8 cellular contexts compared by ENCODE assay signal in the genomic region with DNA sequence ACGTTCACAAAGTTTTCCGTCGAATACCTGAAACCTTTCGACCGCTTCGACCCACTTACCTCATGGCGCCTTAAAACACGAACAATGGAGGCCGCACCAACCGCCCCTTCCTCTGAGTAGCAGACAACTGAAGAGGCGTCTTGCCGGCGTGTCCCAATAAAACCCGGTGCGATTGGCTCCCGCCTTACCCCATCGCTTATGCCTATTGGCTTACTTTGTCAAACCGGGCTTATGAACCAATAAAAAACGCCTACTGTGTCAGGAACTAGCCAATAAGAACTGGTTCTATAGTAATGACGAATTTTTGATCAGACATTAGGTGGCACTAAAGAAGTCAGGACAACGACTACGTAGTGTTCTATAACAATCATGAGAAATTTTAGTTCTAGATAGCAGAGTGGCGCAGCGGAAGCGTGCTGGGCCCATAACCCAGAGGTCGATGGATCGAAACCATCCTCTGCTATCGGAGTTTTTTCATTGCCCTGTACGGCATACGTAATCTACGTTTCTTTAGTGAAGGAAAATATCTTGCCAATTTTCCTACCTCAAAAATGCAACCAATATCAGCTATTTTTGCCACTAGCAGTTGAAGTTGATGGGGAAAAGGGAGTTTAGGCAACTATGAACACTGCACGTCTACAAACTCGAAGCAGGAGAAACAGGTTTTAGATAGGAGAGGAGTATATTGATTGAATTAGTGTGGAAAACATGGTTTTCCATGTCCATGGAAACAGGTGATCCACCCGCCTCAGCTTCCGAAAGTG. TPM values are rescaled to one million over a fixed set of nuclear protein-coding genes. Genes with fewer than 3 reads are reported as not detected.
DNase-seq lines count a peak whose midpoint lies in the region; ATAC-seq and TF ChIP-seq lines count a peak whose summit lies in the region.

Gene ILF2 (minus strand): TSS at position 135 of the 764 bp plus-strand sequence. CDS start 71 bp downstream, at position 64.

- H3K4me1 Mint-ChIP-seq in activated naive CD8-positive, alpha-beta T cell treated with anti-CD3 and anti-CD28 coated beads for 36 hours, result peaks cover 29% of the 10 kb centered on the region
- H3K4me1 Mint-ChIP-seq in osteocyte (ENCODE audit: unreplicated experiment), result peaks cover 18% of the 10 kb centered on the region

- WGBS in thyroid gland, 2 donors, result 0% methylated on average over 35 of the region's 35 CpGs

- TF ChIP-seq POLR2A in GM10847 (IDR thresholded peaks at IDR 0.05; ENCODE audit: extremely low read depth, insufficient read length), result peak; percentile 69
- peak in 1 of 2 donors; percentile 89 for TF ChIP-seq POLR2A in thyroid gland (IDR thresholded peaks at IDR 0.05)

- no peak within 1 kb of the TSS for H3K4me3 Mint-ChIP-seq in activated naive CD8-positive, alpha-beta T cell treated with anti-CD3 and anti-CD28 coated beads for 36 hours
- H3K4me3 Mint-ChIP-seq in osteocyte (ENCODE audit: unreplicated experiment), result no peak within 1 kb of the TSS

- ATAC-seq in HG02610 (IDR thresholded peaks at IDR 0.05; ENCODE audit: unreplicated experiment) (peak; percentile 94), SK-N-SH treated with all-trans-retinoic acid at 6 μM for 48 hours (peak; percentile 90)

- peak within 1 kb of the TSS; percentile 72 to 95 (median 80) for H3K4me3 ChIP-seq in thyroid gland (replicated peaks in 1 of 3)

- H3K36me3 Mint-ChIP-seq in activated naive CD8-positive, alpha-beta T cell treated with anti-CD3 and anti-CD28 coated beads for 36 hours, result peaks cover 42% of the 10 kb centered on the region
- H3K36me3 Mint-ChIP-seq in osteocyte (ENCODE audit: unreplicated experiment), result peaks cover 17% of the 10 kb centered on the region

- intact Hi-C loops in head of caudate nucleus (cut with DNase I) (loop anchor here (2.0 kb wide), 1 partner anchor 112 kb away; no protein-coding TSS in a partner anchor), thyroid gland (cut with DNase I) (loop anchor here (10.0 kb wide), 1 partner anchor 314 kb away; the partner anchor contains the start of gene RAB13)

- H3K4me1 ChIP-seq in thyroid gland, result peaks cover 8 to 12% of the 10 kb centered on the region in 2 donors

- no peaks in the 10 kb centered on the region for H3K27me3 Mint-ChIP-seq in activated naive CD8-positive, alpha-beta T cell treated with anti-CD3 and anti-CD28 coated beads for 36 hours
- no peaks in the 10 kb centered on the region for H3K27me3 Mint-ChIP-seq in osteocyte (ENCODE audit: unreplicated experiment)

- H3K27ac Mint-ChIP-seq in activated naive CD8-positive, alpha-beta T cell treated with anti-CD3 and anti-CD28 coated beads for 36 hours, result peak within 1 kb of the TSS; percentile 83
- no peak within 1 kb of the TSS for H3K27ac Mint-ChIP-seq in osteocyte (ENCODE audit: unreplicated experiment)

- H3K36me3 ChIP-seq in thyroid gland, result peaks cover 21 to 28% of the 10 kb centered on the region in 2 donors

- H3K27ac ChIP-seq in thyroid gland, result peak within 1 kb of the TSS; percentile 73 to 90 (median 84)

- H3K9me3 ChIP-seq in thyroid gland, result no peaks in the 10 kb centered on the region

- H3K9me3 Mint-ChIP-seq in activated naive CD8-positive, alpha-beta T cell treated with anti-CD3 and anti-CD28 coated beads for 36 hours, result peaks cover 2% of the 10 kb centered on the region
- no peaks in the 10 kb centered on the region for H3K9me3 Mint-ChIP-seq in osteocyte (ENCODE audit: unreplicated experiment)

- peak; percentile 99 for DNase-seq in NCI-H1092 (lab: John Stamatoyannopoulos, UW)
- DNase-seq in activated naive CD8-positive, alpha-beta T cell treated with anti-CD3 and anti-CD28 coated beads for 36 hours, result peak; percentile 95
- DNase-seq in head of caudate nucleus, result peak; percentile 88 to 98 (median 95)
- peak; percentile 98 for DNase-seq in osteocyte (ENCODE audit: extremely low spot score, unreplicated experiment)
- DNase-seq in thyroid gland, result peak; percentile 97

- TF ChIP-seq CTCF in osteocyte (IDR thresholded peaks at IDR 0.05), result peak; percentile 33
- peak in 2 of 6 experiments; percentile 5 to 8 for TF ChIP-seq CTCF in thyroid gland (IDR thresholded peaks at IDR 0.05)

- no peaks in the 10 kb centered on the region for H3K27me3 ChIP-seq in thyroid gland

TF ChIP-seq in SK-N-SH treated with all-trans-retinoic acid at 6 μM for 48 hours, 23 proteins besides CTCF, POLR2A, EP300 and RAD21:
- TF ChIP-seq, protein P1, sequence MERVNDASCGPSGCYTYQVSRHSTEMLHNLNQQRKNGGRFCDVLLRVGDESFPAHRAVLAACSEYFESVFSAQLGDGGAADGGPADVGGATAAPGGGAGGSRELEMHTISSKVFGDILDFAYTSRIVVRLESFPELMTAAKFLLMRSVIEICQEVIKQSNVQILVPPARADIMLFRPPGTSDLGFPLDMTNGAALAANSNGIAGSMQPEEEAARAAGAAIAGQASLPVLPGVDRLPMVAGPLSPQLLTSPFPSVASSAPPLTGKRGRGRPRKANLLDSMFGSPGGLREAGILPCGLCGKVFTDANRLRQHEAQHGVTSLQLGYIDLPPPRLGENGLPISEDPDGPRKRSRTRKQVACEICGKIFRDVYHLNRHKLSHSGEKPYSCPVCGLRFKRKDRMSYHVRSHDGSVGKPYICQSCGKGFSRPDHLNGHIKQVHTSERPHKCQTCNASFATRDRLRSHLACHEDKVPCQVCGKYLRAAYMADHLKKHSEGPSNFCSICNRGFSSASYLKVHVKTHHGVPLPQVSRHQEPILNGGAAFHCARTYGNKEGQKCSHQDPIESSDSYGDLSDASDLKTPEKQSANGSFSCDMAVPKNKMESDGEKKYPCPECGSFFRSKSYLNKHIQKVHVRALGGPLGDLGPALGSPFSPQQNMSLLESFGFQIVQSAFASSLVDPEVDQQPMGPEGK (CRISPR knock-in tag; IDR thresholded peaks at IDR 0.05; ENCODE audit: borderline replicate concordance), result no peak
- peak; percentile 53; the same call in 1 of the 2 replicates for TF ChIP-seq POU6F1 (CRISPR knock-in tag; IDR thresholded peaks at IDR 0.05; ENCODE audit: borderline replicate concordance, low read depth)

RNA-seq across cellular contexts. Expression of gene ILF2, which starts in this region (rescaled TPM):
- total RNA-seq in activated naive CD8-positive, alpha-beta T cell treated with anti-CD3 and anti-CD28 coated beads for 36 hours, result 100 to 1,000 TPM; 419 to 431 TPM
- total RNA-seq in osteocyte, result 151 and 157 TPM in 2 replicates
- 100 to 1,000 TPM; 111 to 167 (median 151) TPM for total RNA-seq in thyroid gland

Comparison
In these comparisons a context has a peak if more than half of its experiments do, and no peak if none do; other contexts are left out.
1. Peak in every context shown above with its lines: DNase-seq, ATAC-seq, H3K4me3 ChIP-seq and H3K27ac ChIP-seq.